Comparison of ENCODE assay signal across 8 cellular contexts in the genomic region with DNA sequence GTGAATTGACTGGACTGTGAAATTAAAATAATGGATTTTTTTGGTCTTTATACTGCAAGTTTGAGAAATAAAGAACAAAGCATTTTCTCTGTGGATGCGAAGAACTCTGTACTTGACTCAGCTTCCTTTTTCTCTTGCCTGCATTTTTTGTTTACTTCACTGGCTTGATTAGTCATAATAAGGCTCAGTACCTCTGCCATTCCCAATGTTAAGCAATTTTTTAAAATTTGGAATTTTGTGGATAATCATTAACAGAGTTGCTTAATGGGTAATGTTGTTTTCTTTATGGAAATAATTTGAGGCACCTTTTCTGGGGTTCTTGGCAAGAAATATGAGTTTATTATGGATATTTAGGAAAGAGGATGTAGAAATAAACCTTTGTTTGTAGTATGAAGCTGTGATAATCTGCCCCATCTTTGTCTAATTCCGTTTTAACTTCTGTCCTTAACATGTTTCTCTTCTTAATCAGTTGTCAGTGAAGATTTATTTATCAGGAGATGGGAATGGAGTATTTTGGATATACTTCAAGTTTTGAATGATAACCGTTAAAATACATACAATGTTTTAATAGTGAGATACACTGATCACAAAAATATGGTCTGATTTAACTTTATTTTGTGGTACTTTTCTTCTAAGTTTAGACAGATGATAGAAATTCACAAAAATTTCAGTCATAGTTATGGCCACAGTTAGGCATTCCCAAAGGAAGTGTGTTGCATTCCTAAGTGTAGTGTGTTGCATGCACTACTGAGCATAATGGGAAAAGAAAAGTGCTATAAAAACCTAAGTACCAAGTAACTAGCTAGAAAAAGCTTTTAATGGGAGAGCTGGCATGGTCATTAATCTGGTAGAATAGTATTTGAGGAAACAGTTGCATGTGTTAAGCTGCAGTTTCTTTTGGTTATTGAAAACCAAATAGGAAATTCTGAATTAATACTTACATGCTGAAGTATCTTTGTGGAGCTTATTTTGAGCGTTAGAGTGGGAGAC. TPM values are rescaled to one million over a fixed set of nuclear protein-coding genes. Genes with fewer than 3 reads are reported as not detected.
DNase-seq lines count a peak whose midpoint lies in the region; TF ChIP-seq lines count a peak whose summit lies in the region.

No MANE protein-coding gene starts in this region.

- peak overlapping the region; percentile 68 for H3K27ac Mint-ChIP-seq in activated T-cell treated with anti-CD3 and anti-CD28 coated beads, Interleukin-2, amount 50 U/mL, for 24 hours

- H3K27ac ChIP-seq in SK-N-MC (peak overlapping the region; percentile 4; the same call in 1 of the 2 replicates), spleen (peak overlapping the region in 6 of 8 donors; percentile 18 to 63 (median 33))

- no peaks in the 10 kb centered on the region for H3K27me3 ChIP-seq in spleen (replicated peaks in 1 of 7)

- H3K36me3 Mint-ChIP-seq in activated T-cell treated with anti-CD3 and anti-CD28 coated beads, Interleukin-2, amount 50 U/mL, for 24 hours (ENCODE audit: low read depth), result peaks cover 16% of the 10 kb centered on the region

- WGBS in spleen, 5 donors, result 42 to 57% (median 45%) methylated on average over 4 of the region's 4 CpGs

- no peak overlapping the region for H3K9ac ChIP-seq in SK-N-MC (ENCODE audit: insufficient read length)

- H3K4me1 ChIP-seq in spleen, result peaks cover 29 to 95% (median 74%) of the 10 kb centered on the region in 6 donors

- TF ChIP-seq POLR2A in spleen (IDR thresholded peaks at IDR 0.05), result no peak

- H3K4me3 ChIP-seq in SK-N-MC (0 out of 2 replicates have a peak overlapping the region, but pooled peaks have one; percentile 2), fibroblast of mammary gland (ENCODE audit: control insufficient read depth, low read depth, low read length) (no peak overlapping the region), spleen (peak overlapping the region in 3 of 8 donors; percentile 4 to 42 (median 4))

- DNase-seq in activated T-cell treated with anti-CD3 and anti-CD28 coated beads, Interleukin-2, amount 50 U/mL, for 24 hours, result no peak
- no peak for DNase-seq in activated T-cell treated with anti-CD3 and anti-CD28 coated beads, Interleukin-2, amount 50 U/mL, for 48 hours
- DNase-seq in SK-N-MC (ENCODE audit: low read depth, low spot score) (peak; percentile 39), fibroblast of mammary gland (ENCODE audit: low read depth) (peak; percentile 66), spleen (no peak), HuH-7.5 (ENCODE audit: low spot score) (no peak)
- no peak for DNase-seq in stimulated activated CD4-positive, alpha-beta T cell treated with anti-CD3 and anti-CD28 coated beads, Interleukin-4, amount 100 ng/mL, for 24 hours
- no peak for DNase-seq in stimulated activated CD4-positive, alpha-beta T cell treated with anti-CD3 and anti-CD28 coated beads, Interleukin-2, amount 100 ng/mL, for 24 hours

- H3K9me3 ChIP-seq in SK-N-MC (ENCODE audit: low read depth, low read length), result no peaks in the 10 kb centered on the region
- H3K9me3 ChIP-seq in spleen, result no peaks in the 10 kb centered on the region

- peak overlapping the region; percentile 72 for H3K4me3 Mint-ChIP-seq in activated T-cell treated with anti-CD3 and anti-CD28 coated beads, Interleukin-2, amount 50 U/mL, for 24 hours

- H3K9me3 Mint-ChIP-seq in activated T-cell treated with anti-CD3 and anti-CD28 coated beads, Interleukin-2, amount 50 U/mL, for 24 hours, result no peaks in the 10 kb centered on the region

- peaks cover 74% of the 10 kb centered on the region for H3K4me1 Mint-ChIP-seq in activated T-cell treated with anti-CD3 and anti-CD28 coated beads, Interleukin-2, amount 50 U/mL, for 24 hours (ENCODE audit: low read depth)

- no peak for TF ChIP-seq CTCF in fibroblast of mammary gland (conservative IDR thresholded peaks at IDR 0.05; ENCODE audit: control insufficient read depth, insufficient read depth, low read depth, low read length)
- TF ChIP-seq CTCF in spleen (IDR thresholded peaks at IDR 0.05 in 8 of 11, conservative IDR thresholded peaks at IDR 0.05 in 3 of 11), result no peak

- intact Hi-C loops in spleen (cut with DNase I; ENCODE audit: low total_unique reads), result no loop called here

- H3K36me3 ChIP-seq in SK-N-MC (ENCODE audit: insufficient read depth, low read length) (no peaks in the 10 kb centered on the region), spleen (no peaks in the 10 kb centered on the region)

- no peaks in the 10 kb centered on the region for H3K27me3 Mint-ChIP-seq in activated T-cell treated with anti-CD3 and anti-CD28 coated beads, Interleukin-2, amount 50 U/mL, for 24 hours

RNA-seq across cellular contexts. Expression of gene WNK1, which starts 27.7 kb away (rescaled TPM):
- total RNA-seq in spleen, result 100 to 1,000 TPM; 188 to 261 (median 219) TPM
- 10 to 100 TPM in 2 of 3 donors, 1 to 10 TPM in 1; 8.8 to 18.9 (median 10.6) TPM for polyA plus RNA-seq in spleen

Comparison
In these comparisons a context has a peak if more than half of its experiments do, and no peak if none do; other contexts are left out.
1. DNase-seq: peak in SK-N-MC (single experiment) and fibroblast of mammary gland (single experiment); none in activated T-cell treated with anti-CD3 and anti-CD28 coated beads, Interleukin-2, amount 50 U/mL, for 24 hours (single experiment), activated T-cell treated with anti-CD3 and anti-CD28 coated beads, Interleukin-2, amount 50 U/mL, for 48 hours (0 of 2), spleen (single experiment), HuH-7.5 (single experiment), stimulated activated CD4-positive, alpha-beta T cell treated with anti-CD3 and anti-CD28 coated beads, Interleukin-4, amount 100 ng/mL, for 24 hours (single experiment) and stimulated activated CD4-positive, alpha-beta T cell treated with anti-CD3 and anti-CD28 coated beads, Interleukin-2, amount 100 ng/mL, for 24 hours (0 of 2).